20 cellular contexts compared by ENCODE assay signal in genomic region chr9:36762958-36763357, GRCh38.
"Had no signal": no experiment of that assay in that cellular context is flagged by ENCODE, and none has a peak within 500 bp of the region (broad histone marks: within the 10 kb centered on the region; RNA-seq: fewer than 3 reads in every experiment).

No MANE protein-coding gene starts in this region.

- H3K4me1 ChIP-seq: foreskin keratinocyte, heart left ventricle, lower lobe of right lung had no signal

- H3K9ac ChIP-seq: neural progenitor cell had no signal

- DNase-seq: activated CD4-positive, alpha-beta T cell treated with anti-CD3 and anti-CD28 coated beads, Interleukin-2, amount 50 U/mL, for 48 hours; activated naive CD4-positive, alpha-beta T cell treated with anti-CD3 and anti-CD28 coated beads for 36 hours; activated naive CD8-positive, alpha-beta T cell treated with anti-CD3 and anti-CD28 coated beads, Interleukin-2, amount 50 U/mL, for 24 hours; cerebellar nuclear complex; effector memory CD4-positive, alpha-beta T cell; foreskin keratinocyte; heart left ventricle; left cardiac atrium; lower lobe of right lung; ovary; sigmoid colon; spleen; upper lobe of left lung had no signal

- H3K27me3 ChIP-seq: ovary, upper lobe of left lung had no signal

- H3K27ac Mint-ChIP-seq: activated naive CD4-positive, alpha-beta T cell treated with anti-CD3 and anti-CD28 coated beads for 36 hours; activated naive CD8-positive, alpha-beta T cell treated with anti-CD3 and anti-CD28 coated beads, Interleukin-2, amount 50 U/mL, for 24 hours; activated T-helper 2 cell treated with anti-CD3 and anti-CD28 coated beads, Interferon-gamma antibody, Interleukin-2, Interleukin-4, amounts not matched to agents 10 μg/mL and 5 μg/mL and 100 μg/mL, durations not matched to agents 14 hours and 24 hours and 36 hours; dendritic cell treated with granulocyte-macrophage colony-stimulating factor and Interleukin-4, amounts not matched to agents 40 ng/mL and 50 ng/mL, for 4 days; mesothelial cell of epicardium; neural progenitor cell; stimulated activated naive CD8-positive, alpha-beta T cell treated with anti-CD3 and anti-CD28 coated beads, Interleukin-15, Interleukin-2, amounts not matched to agents 100 ng/mL and 50 ng/mL, for 24 hours had no signal

- H3K9me3 ChIP-seq: heart left ventricle, lower lobe of right lung, ovary, sigmoid colon, spleen, suprapubic skin, upper lobe of left lung had no signal

- H3K4me3 Mint-ChIP-seq: activated naive CD4-positive, alpha-beta T cell treated with anti-CD3 and anti-CD28 coated beads for 36 hours; activated naive CD8-positive, alpha-beta T cell treated with anti-CD3 and anti-CD28 coated beads, Interleukin-2, amount 50 U/mL, for 24 hours; dendritic cell treated with granulocyte-macrophage colony-stimulating factor and Interleukin-4, amounts not matched to agents 40 ng/mL and 50 ng/mL, for 4 days; mesothelial cell of epicardium; neural progenitor cell; stimulated activated naive CD8-positive, alpha-beta T cell treated with anti-CD3 and anti-CD28 coated beads, Interleukin-15, Interleukin-2, amounts not matched to agents 100 ng/mL and 50 ng/mL, for 24 hours had no signal

- H3K27ac ChIP-seq: foreskin keratinocyte, heart left ventricle, lower lobe of right lung, neural progenitor cell, ovary, sigmoid colon, spleen, suprapubic skin, upper lobe of left lung, VCaP had no signal

- H3K36me3 Mint-ChIP-seq: mesothelial cell of epicardium, neural progenitor cell had no signal

- H3K4me2 ChIP-seq: neural progenitor cell had no signal

- H3K9me3 Mint-ChIP-seq: activated naive CD4-positive, alpha-beta T cell treated with anti-CD3 and anti-CD28 coated beads for 36 hours; activated naive CD8-positive, alpha-beta T cell treated with anti-CD3 and anti-CD28 coated beads, Interleukin-2, amount 50 U/mL, for 24 hours; activated T-helper 2 cell treated with anti-CD3 and anti-CD28 coated beads, Interferon-gamma antibody, Interleukin-2, Interleukin-4, amounts not matched to agents 10 μg/mL and 5 μg/mL and 100 μg/mL, durations not matched to agents 14 hours and 24 hours and 36 hours; dendritic cell treated with granulocyte-macrophage colony-stimulating factor and Interleukin-4, amounts not matched to agents 40 ng/mL and 50 ng/mL, for 4 days; mesothelial cell of epicardium; neural progenitor cell; stimulated activated naive CD8-positive, alpha-beta T cell treated with anti-CD3 and anti-CD28 coated beads, Interleukin-15, Interleukin-2, amounts not matched to agents 100 ng/mL and 50 ng/mL, for 24 hours had no signal

- H3K4me3 ChIP-seq: heart left ventricle, lower lobe of right lung, neural progenitor cell, ovary, sigmoid colon, spleen, suprapubic skin, upper lobe of left lung had no signal

- H3K4me1 Mint-ChIP-seq: mesothelial cell of epicardium, neural progenitor cell had no signal

- H3K36me3 ChIP-seq: heart left ventricle, lower lobe of right lung, neural progenitor cell, ovary, sigmoid colon, spleen, suprapubic skin, upper lobe of left lung had no signal
